Comparison of ENCODE assay signal across 11 cellular contexts in genomic region chr19:44591340-44591993, GRCh38. TPM values are rescaled to one million over a fixed set of nuclear protein-coding genes. Genes with fewer than 3 reads are reported as not detected.
A peak's percentile ranks its signal among the peaks of the same experiment; 100 is the strongest.
DNase-seq lines count a peak whose midpoint lies in the region; TF ChIP-seq lines count a peak whose summit lies in the region.
"Not testable (repeated sequence)": the region's sequence is repeated elsewhere in the genome, so short reads cannot be mapped to it uniquely, and the experiment has no call there.
"Had no signal": no experiment of that assay in that cellular context is flagged by ENCODE, and none has a peak within 500 bp of the region (broad histone marks: within the 10 kb centered on the region; RNA-seq: fewer than 3 reads in every experiment).

No MANE protein-coding gene starts in this region.

- not testable (repeated sequence) for H3K4me3 Mint-ChIP-seq in CD8-positive, alpha-beta memory T cell; endodermal cell

- not testable (repeated sequence) for H4K12ac ChIP-seq in trophoblast cell (ENCODE audit: low read depth, low read length)

- H3K4me1 ChIP-seq in CD8-positive, alpha-beta memory T cell (ENCODE audit: insufficient read depth, low read length); endodermal cell (ENCODE audit: control insufficient read depth, insufficient read depth, low read length): not testable (repeated sequence)
- peaks cover 49% of the 10 kb centered on the region for H3K4me1 ChIP-seq in HUES6 (ENCODE audit: control insufficient read depth, insufficient read depth, low read length)
- H3K4me1 ChIP-seq in PC-9 (replicated peaks; ENCODE audit: insufficient read depth): peaks cover 73% of the 10 kb centered on the region
- peaks cover 26% of the 10 kb centered on the region for H3K4me1 ChIP-seq in left ventricle myocardium inferior
- peaks cover 11 to 25% of the 10 kb centered on the region in 2 experiments for H3K4me1 ChIP-seq in trophoblast cell (ENCODE audit: control insufficient read depth in 1 of 2, insufficient read depth in 2 of 2, low read length in 2 of 2)

- DNase-seq in CD8-positive, alpha-beta memory T cell; PC-9; endodermal cell; left ventricle myocardium inferior: not testable (repeated sequence)
- DNase-seq in trophoblast cell: peak in 1 of 2 donors; percentile 35

- H3K9ac ChIP-seq in HUES6 (ENCODE audit: low read length): peak overlapping the region; percentile 27
- H3K9ac ChIP-seq in endodermal cell (ENCODE audit: extremely low read depth, low read length, poor library complexity, severe bottlenecking); trophoblast cell (ENCODE audit: low read length): not testable (repeated sequence)

- peak overlapping the region; percentile 86 for H2BK5ac ChIP-seq in trophoblast cell (ENCODE audit: low read depth, low read length, poor library complexity)

- peak overlapping the region; percentile 57 for H2AK5ac ChIP-seq in trophoblast cell (ENCODE audit: low read length)

- not testable (repeated sequence) for H2AFZ ChIP-seq in PC-9; trophoblast cell (ENCODE audit: insufficient read depth, low read length, poor library complexity)

- not testable (repeated sequence) for H3K4me1 Mint-ChIP-seq in CD8-positive, alpha-beta memory T cell
- H3K4me1 Mint-ChIP-seq in endodermal cell: peaks cover 27% of the 10 kb centered on the region

- not testable (repeated sequence) for H3K36me3 ChIP-seq in CD8-positive, alpha-beta memory T cell (ENCODE audit: insufficient read depth, low read length); HUES6 (ENCODE audit: control insufficient read depth, insufficient read depth, low read length); PC-9 (ENCODE audit: low read depth); endodermal cell (ENCODE audit: control insufficient read depth, insufficient read depth, low read length); left ventricle myocardium inferior; trophoblast cell (ENCODE audit: control insufficient read depth in 1 of 2, insufficient read depth in 2 of 2, low read length in 2 of 2)

- H3K23ac ChIP-seq in trophoblast cell (ENCODE audit: low read length): not testable (repeated sequence)

- CTCF ChIA-PET in CD8-positive, alpha-beta memory T cell (lab: Charles Lee): not testable (repeated sequence)
- CTCF ChIA-PET in PC-9 (lab: Charles Lee): interaction anchor here (0.7 kb wide), 1 partner anchor 100 kb away, joined by 3 read pairs; no protein-coding TSS in a partner anchor

- H3K27me3 ChIP-seq in CD8-positive, alpha-beta memory T cell (ENCODE audit: insufficient read depth, low read length, poor library complexity, severe bottlenecking); HUES6 (ENCODE audit: control insufficient read depth, insufficient read depth, low read length); PC-9 (ENCODE audit: insufficient read depth, low read depth); endodermal cell (ENCODE audit: control insufficient read depth, insufficient read depth, low read length, poor library complexity, severe bottlenecking); left ventricle myocardium inferior (ENCODE audit: low read depth); trophoblast cell (ENCODE audit: insufficient read depth, low read length): not testable (repeated sequence)

- H3K18ac ChIP-seq in trophoblast cell (ENCODE audit: low read length): peak overlapping the region; percentile 56

- not testable (repeated sequence) for BruUV-seq in PC-9 (replicated peaks; lab: Mats Ljungman, UMichigan)

- peak overlapping the region; percentile 91 for H3K14ac ChIP-seq in trophoblast cell (ENCODE audit: low read length)

- not testable (repeated sequence) for H3K9me3 ChIP-seq in CD8-positive, alpha-beta memory T cell (ENCODE audit: low read length); HUES6 (ENCODE audit: control insufficient read depth, insufficient read depth, low read depth, low read length); PC-9 (ENCODE audit: insufficient read depth, low read depth); left ventricle myocardium inferior (replicated peaks); trophoblast cell (ENCODE audit: insufficient read depth, low read depth, low read length)
- H3K9me3 ChIP-seq in endodermal cell (ENCODE audit: control insufficient read depth, low read length): peaks cover 23% of the 10 kb centered on the region

- H2BK120ac ChIP-seq in trophoblast cell (ENCODE audit: insufficient read depth, low read length, poor library complexity): peak overlapping the region; percentile 89

- peaks cover 20% of the 10 kb centered on the region for H3K79me1 ChIP-seq in trophoblast cell (ENCODE audit: low read length)

- not testable (repeated sequence) for H3K79me2 ChIP-seq in PC-9 (ENCODE audit: low read depth); trophoblast cell (ENCODE audit: control insufficient read depth, insufficient read depth, low read length, poor library complexity)

- H3K27ac ChIP-seq in CD8-positive, alpha-beta memory T cell (ENCODE audit: low read depth, low read length): peak overlapping the region; percentile 9
- not testable (repeated sequence) for H3K27ac ChIP-seq in HUES6 (ENCODE audit: low read depth, low read length); endodermal cell (ENCODE audit: low read depth, low read length)
- H3K27ac ChIP-seq in PC-9 (peak overlapping the region; percentile 98), left ventricle myocardium inferior (replicated peaks) (peak overlapping the region; percentile 79), trophoblast cell (ENCODE audit: low read depth, low read length) (peak overlapping the region; percentile 92)

- not testable (repeated sequence) for H3K4me3 ChIP-seq in CD8-positive, alpha-beta memory T cell (ENCODE audit: low read length); HUES6 (ENCODE audit: low read depth, low read length); left ventricle myocardium inferior; trophoblast cell (ENCODE audit: low read depth, low read length)
- H3K4me3 ChIP-seq in PC-9 (peak overlapping the region; percentile 11; the same call in 1 of the 2 replicates), endodermal cell (ENCODE audit: low read length) (peak overlapping the region; percentile 53)

- peaks cover 12 to 20% of the 10 kb centered on the region in 2 donors for H3K27me3 Mint-ChIP-seq in CD8-positive, alpha-beta memory T cell
- not testable (repeated sequence) for H3K27me3 Mint-ChIP-seq in endodermal cell (ENCODE audit: insufficient read depth)

- POLR2A ChIA-PET in CD8-positive, alpha-beta memory T cell (lab: Charles Lee); PC-9 (lab: Charles Lee; ENCODE audit: unreplicated experiment): not testable (repeated sequence)

- peak overlapping the region; percentile 77 for H4K91ac ChIP-seq in trophoblast cell (ENCODE audit: low read depth, low read length)

- not testable (repeated sequence) for H3K36me3 Mint-ChIP-seq in CD8-positive, alpha-beta memory T cell; endodermal cell (ENCODE audit: low read depth)

- H2BK12ac ChIP-seq in trophoblast cell (ENCODE audit: low read length): peak overlapping the region; percentile 73

- 98% methylated on average over 7 to 9 of the region's 9 CpGs for WGBS in endodermal cell (ENCODE audit: insufficient coverage in 1 of 2, insufficient read length in 1 of 2), 2 experiments
- WGBS in trophoblast cell (ENCODE audit: extremely low coverage, insufficient coverage, insufficient read length): no CpG with 5 or more reads among the region's 9 CpGs

- H3F3A ChIP-seq in PC-9 (ENCODE audit: insufficient read depth, low read depth): peaks cover 61% of the 10 kb centered on the region

- H3K9me3 Mint-ChIP-seq in CD8-positive, alpha-beta memory T cell: peaks cover 6 to 36% (median 10%) of the 10 kb centered on the region in 5 donors
- peaks cover 21% of the 10 kb centered on the region for H3K9me3 Mint-ChIP-seq in endodermal cell

- intact Hi-C loops in PC-9 (cut with micrococcal nuclease; ENCODE audit: unreplicated experiment); left ventricle myocardium inferior (cut with micrococcal nuclease): not testable (repeated sequence)

- TF ChIP-seq CTCF in PC-9 (conservative IDR thresholded peaks at IDR 0.05); endodermal cell (conservative IDR thresholded peaks at IDR 0.05); left ventricle myocardium inferior (IDR thresholded peaks at IDR 0.05; ENCODE audit: borderline replicate concordance): not testable (repeated sequence)

- H4K8ac ChIP-seq in trophoblast cell (ENCODE audit: low read depth, low read length): peak overlapping the region; percentile 26

- peak overlapping the region; percentile 74 for H3K4me2 ChIP-seq in PC-9
- not testable (repeated sequence) for H3K4me2 ChIP-seq in trophoblast cell (ENCODE audit: low read length)

- not testable (repeated sequence) for H4K20me1 ChIP-seq in PC-9 (ENCODE audit: insufficient read depth)

- H3K9me2 ChIP-seq in PC-9 (ENCODE audit: insufficient read depth): not testable (repeated sequence)

- not testable (repeated sequence) for H3K27ac Mint-ChIP-seq in CD8-positive, alpha-beta memory T cell; endodermal cell

- peak overlapping the region; percentile 42 for H3K4ac ChIP-seq in trophoblast cell (ENCODE audit: low read depth, low read length)

RNA-seq across cellular contexts. Expression of gene IGSF23, which starts 21.9 kb away (rescaled TPM):
- total RNA-seq in CD8-positive, alpha-beta memory T cell: not detected
- polyA plus RNA-seq in CD8-positive, alpha-beta memory T cell: not detected
- total RNA-seq in PC-9 (2021) (not detected in 2 replicates), endodermal cell (not detected), left ventricle myocardium inferior (not detected)
- polyA plus RNA-seq in endodermal cell (2013, experiment 1 of 2): not detected
- not detected for polyA plus RNA-seq in endodermal cell (2013, experiment 2 of 2)
- polyA plus RNA-seq in trophoblast cell (2013): 0.08 and 0.12 TPM in 2 replicates
- total RNA-seq: A172; CD4-positive, alpha-beta T cell; G401; GM12878; H7 had no signal
- polyA plus RNA-seq: GM12878 had no signal

RNA-seq across cellular contexts. Expression of gene PVR, which starts 52.2 kb away (rescaled TPM):
- 1 to 10 TPM; 5.2 to 5.3 TPM for total RNA-seq in CD8-positive, alpha-beta memory T cell
- 0.56 TPM for polyA plus RNA-seq in CD8-positive, alpha-beta memory T cell
- total RNA-seq in PC-9 (2021) (50.8 and 52.1 TPM in 2 replicates), endodermal cell (10 to 100 TPM; 21.2 to 31.6 TPM), left ventricle myocardium inferior (33.5 TPM)
- polyA plus RNA-seq in endodermal cell (2013, experiment 1 of 2): 18.2 TPM
- 17.4 TPM for polyA plus RNA-seq in endodermal cell (2013, experiment 2 of 2)
- 20.8 and 23.7 TPM in 2 replicates for polyA plus RNA-seq in trophoblast cell (2013)
